17 cellular contexts compared by ENCODE assay signal in genomic region chr17:15269690-15270089, GRCh38.
"Had no signal": no experiment of that assay in that cellular context is flagged by ENCODE, and none has a peak within 500 bp of the region (broad histone marks: within the 10 kb centered on the region; RNA-seq: fewer than 3 reads in every experiment).

No MANE protein-coding gene starts in this region.

- H3K4me3 Mint-ChIP-seq: activated naive CD4-positive, alpha-beta T cell treated with anti-CD3 and anti-CD28 coated beads, Interleukin-2, amount 50 U/mL, for 24 hours; dendritic cell treated with granulocyte-macrophage colony-stimulating factor and Interleukin-4, amounts not matched to agents 40 ng/mL and 50 ng/mL, for 4 days; nephron had no signal

- H3K27ac Mint-ChIP-seq: activated naive CD4-positive, alpha-beta T cell treated with anti-CD3 and anti-CD28 coated beads, Interleukin-2, amount 50 U/mL, for 24 hours; dendritic cell treated with granulocyte-macrophage colony-stimulating factor and Interleukin-4, amounts not matched to agents 40 ng/mL and 50 ng/mL, for 4 days had no signal

- H3K27me3 ChIP-seq: ascending aorta had no signal

- H3K27ac ChIP-seq: ascending aorta, VCaP had no signal

- H3K9me3 Mint-ChIP-seq: dendritic cell treated with granulocyte-macrophage colony-stimulating factor and Interleukin-4, amounts not matched to agents 40 ng/mL and 50 ng/mL, for 4 days had no signal

- DNase-seq: activated CD4-positive, CD25-positive, alpha-beta regulatory T cell treated with anti-CD3 and anti-CD28 coated beads, Interleukin-2, amount 50 U/mL, for 72 hours; activated CD8-positive, alpha-beta memory T cell treated with anti-CD3 and anti-CD28 coated beads for 24 hours; activated gamma-delta T cell; cerebellar nuclear complex; effector memory CD4-positive, alpha-beta T cell; left colon; midbrain; occipital lobe; stimulated activated CD4-positive, alpha-beta T cell treated with anti-CD3 and anti-CD28 coated beads, Interleukin-2, amount 100 ng/mL, for 24 hours; stimulated activated naive CD8-positive, alpha-beta T cell treated with anti-CD3 and anti-CD28 coated beads, Interleukin-15, Interleukin-2, amounts not matched to agents 100 U/mL and 50 U/mL, for 24 hours; T-helper 2 cell; trophoblast cell had no signal

- H3K36me3 Mint-ChIP-seq: activated naive CD4-positive, alpha-beta T cell treated with anti-CD3 and anti-CD28 coated beads, Interleukin-2, amount 50 U/mL, for 24 hours had no signal

- H3K4me3 ChIP-seq: ascending aorta had no signal

- H3K4me1 Mint-ChIP-seq: activated naive CD4-positive, alpha-beta T cell treated with anti-CD3 and anti-CD28 coated beads, Interleukin-2, amount 50 U/mL, for 24 hours had no signal

- ATAC-seq: left colon; stimulated activated naive CD8-positive, alpha-beta T cell treated with anti-CD3 and anti-CD28 coated beads, Interleukin-15, Interleukin-2, amounts not matched to agents 100 U/mL and 50 U/mL, for 24 hours had no signal

- H3K9me3 ChIP-seq: ascending aorta had no signal

- H3K36me3 ChIP-seq: ascending aorta had no signal
